Comparison of ENCODE assay signal across 1 cellular context in the genomic region with DNA sequence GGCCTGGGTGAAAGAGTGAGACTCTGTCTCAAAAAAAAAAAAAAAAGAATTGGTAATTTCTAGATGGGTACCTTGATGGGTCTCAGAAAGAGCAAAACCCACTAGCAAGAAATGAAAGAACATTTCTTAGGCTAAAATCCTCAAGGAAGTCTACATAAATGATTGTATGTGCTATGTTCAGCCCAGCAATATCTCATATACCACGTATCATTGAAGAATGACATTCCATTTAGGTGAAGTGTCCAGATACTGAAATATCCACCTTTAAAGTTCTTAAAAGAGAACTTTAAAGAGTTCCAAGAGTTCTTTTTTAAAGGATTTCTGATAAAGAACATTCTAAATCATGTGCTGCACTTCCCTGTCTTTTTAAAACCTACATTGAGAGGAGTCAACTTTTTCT.
TF ChIP-seq lines count a peak whose summit lies in the region.

No MANE protein-coding gene starts in this region.

TF ChIP-seq in HCT116, 20 proteins besides CTCF, POLR2A, EP300 and RAD21 (continued from another document):
- TF ChIP-seq, protein P1, sequence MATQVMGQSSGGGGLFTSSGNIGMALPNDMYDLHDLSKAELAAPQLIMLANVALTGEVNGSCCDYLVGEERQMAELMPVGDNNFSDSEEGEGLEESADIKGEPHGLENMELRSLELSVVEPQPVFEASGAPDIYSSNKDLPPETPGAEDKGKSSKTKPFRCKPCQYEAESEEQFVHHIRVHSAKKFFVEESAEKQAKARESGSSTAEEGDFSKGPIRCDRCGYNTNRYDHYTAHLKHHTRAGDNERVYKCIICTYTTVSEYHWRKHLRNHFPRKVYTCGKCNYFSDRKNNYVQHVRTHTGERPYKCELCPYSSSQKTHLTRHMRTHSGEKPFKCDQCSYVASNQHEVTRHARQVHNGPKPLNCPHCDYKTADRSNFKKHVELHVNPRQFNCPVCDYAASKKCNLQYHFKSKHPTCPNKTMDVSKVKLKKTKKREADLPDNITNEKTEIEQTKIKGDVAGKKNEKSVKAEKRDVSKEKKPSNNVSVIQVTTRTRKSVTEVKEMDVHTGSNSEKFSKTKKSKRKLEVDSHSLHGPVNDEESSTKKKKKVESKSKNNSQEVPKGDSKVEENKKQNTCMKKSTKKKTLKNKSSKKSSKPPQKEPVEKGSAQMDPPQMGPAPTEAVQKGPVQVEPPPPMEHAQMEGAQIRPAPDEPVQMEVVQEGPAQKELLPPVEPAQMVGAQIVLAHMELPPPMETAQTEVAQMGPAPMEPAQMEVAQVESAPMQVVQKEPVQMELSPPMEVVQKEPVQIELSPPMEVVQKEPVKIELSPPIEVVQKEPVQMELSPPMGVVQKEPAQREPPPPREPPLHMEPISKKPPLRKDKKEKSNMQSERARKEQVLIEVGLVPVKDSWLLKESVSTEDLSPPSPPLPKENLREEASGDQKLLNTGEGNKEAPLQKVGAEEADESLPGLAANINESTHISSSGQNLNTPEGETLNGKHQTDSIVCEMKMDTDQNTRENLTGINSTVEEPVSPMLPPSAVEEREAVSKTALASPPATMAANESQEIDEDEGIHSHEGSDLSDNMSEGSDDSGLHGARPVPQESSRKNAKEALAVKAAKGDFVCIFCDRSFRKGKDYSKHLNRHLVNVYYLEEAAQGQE (IDR thresholded peaks at IDR 0.05; ENCODE audit: low read depth) = no peak
- TF ChIP-seq EZH2 (IDR thresholded peaks at IDR 0.05) (no peak), ZFX (IDR thresholded peaks at IDR 0.05) (no peak), POLR2AphosphoS5 (IDR thresholded peaks at IDR 0.05; ENCODE audit: low read depth, low read length) (no peak), FOSL1 (IDR thresholded peaks at IDR 0.05; ENCODE audit: low read depth) (no peak), JUND (IDR thresholded peaks at IDR 0.05) (no peak), TCF7L2 (IDR thresholded peaks at IDR 0.05; ENCODE audit: borderline replicate concordance, extremely low read depth, insufficient read depth, insufficient read length) (no peak), EGR1 (IDR thresholded peaks at IDR 0.05; ENCODE audit: low read depth) (no peak), SIN3A (IDR thresholded peaks at IDR 0.05; ENCODE audit: low read depth) (no peak), YY1 (IDR thresholded peaks at IDR 0.05; ENCODE audit: extremely low read depth, insufficient replicate concordance, low read depth, low read length) (no peak), EZH2phosphoT487 (IDR thresholded peaks at IDR 0.05; ENCODE audit: borderline replicate concordance) (no peak), SP1 (IDR thresholded peaks at IDR 0.05; ENCODE audit: low read depth) (no peak), CEBPB (IDR thresholded peaks at IDR 0.05; ENCODE audit: low read depth) (no peak)
- TF ChIP-seq, protein P2, sequence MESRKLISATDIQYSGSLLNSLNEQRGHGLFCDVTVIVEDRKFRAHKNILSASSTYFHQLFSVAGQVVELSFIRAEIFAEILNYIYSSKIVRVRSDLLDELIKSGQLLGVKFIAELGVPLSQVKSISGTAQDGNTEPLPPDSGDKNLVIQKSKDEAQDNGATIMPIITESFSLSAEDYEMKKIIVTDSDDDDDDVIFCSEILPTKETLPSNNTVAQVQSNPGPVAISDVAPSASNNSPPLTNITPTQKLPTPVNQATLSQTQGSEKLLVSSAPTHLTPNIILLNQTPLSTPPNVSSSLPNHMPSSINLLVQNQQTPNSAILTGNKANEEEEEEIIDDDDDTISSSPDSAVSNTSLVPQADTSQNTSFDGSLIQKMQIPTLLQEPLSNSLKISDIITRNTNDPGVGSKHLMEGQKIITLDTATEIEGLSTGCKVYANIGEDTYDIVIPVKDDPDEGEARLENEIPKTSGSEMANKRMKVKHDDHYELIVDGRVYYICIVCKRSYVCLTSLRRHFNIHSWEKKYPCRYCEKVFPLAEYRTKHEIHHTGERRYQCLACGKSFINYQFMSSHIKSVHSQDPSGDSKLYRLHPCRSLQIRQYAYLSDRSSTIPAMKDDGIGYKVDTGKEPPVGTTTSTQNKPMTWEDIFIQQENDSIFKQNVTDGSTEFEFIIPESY (IDR thresholded peaks at IDR 0.05; ENCODE audit: extremely low read depth, insufficient replicate concordance, low read length) = no peak
